ENCODE assay signal across 15 cellular contexts in the genomic region with DNA sequence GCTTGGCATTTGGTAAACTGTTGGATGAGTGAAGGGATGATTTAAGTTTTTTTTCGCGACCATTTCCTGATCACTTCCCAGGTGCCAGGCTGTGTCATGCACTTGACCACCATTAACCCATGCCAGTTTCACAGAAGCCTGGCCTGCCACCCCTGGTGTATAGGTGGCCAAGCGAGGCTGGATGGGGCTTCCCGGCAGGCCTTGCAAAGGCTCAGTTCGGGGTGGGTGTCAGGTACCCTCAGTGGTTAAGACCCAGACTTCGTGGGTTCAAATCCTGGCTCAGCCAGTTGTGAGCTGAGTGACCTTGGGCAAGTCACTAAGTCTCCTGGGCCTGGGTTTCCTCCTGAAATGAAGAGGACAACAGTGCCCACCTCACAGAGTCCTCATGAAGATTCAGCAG.
"Had no signal": no experiment of that assay in that cellular context is flagged by ENCODE, and none has a peak within 500 bp of the region (broad histone marks: within the 10 kb centered on the region; RNA-seq: fewer than 3 reads in every experiment).

No MANE protein-coding gene starts in this region.

- H3K27me3 Mint-ChIP-seq: activated CD4-positive, alpha-beta T cell treated with anti-CD3 and anti-CD28 coated beads, Interleukin-2, amount 10 ng/mL, durations not matched to agents 7 days and 5 days; central memory CD8-positive, alpha-beta T cell; memory B cell had no signal

- H3K27me3 ChIP-seq: heart left ventricle, left lung had no signal

- H3K9me3 ChIP-seq: heart left ventricle, left lung had no signal

- DNase-seq: activated CD4-positive, alpha-beta T cell treated with anti-CD3 and anti-CD28 coated beads, Interleukin-2, amount 10 ng/mL, durations not matched to agents 7 days and 5 days; activated CD8-positive, alpha-beta memory T cell treated with anti-CD3 and anti-CD28 coated beads for 24 hours; activated effector memory CD4-positive, alpha-beta T cell treated with Interleukin-2 at 50 U/mL for 16 hours; cortex of kidney; effector CD8-positive, alpha-beta T cell; foreskin melanocyte; heart left ventricle; islet precursor cell; stimulated activated CD4-positive, alpha-beta T cell treated with anti-CD3 and anti-CD28 coated beads, Interleukin-4, amount 100 ng/mL, for 4 hours; SW 1271 had no signal

- ATAC-seq: heart left ventricle, left lung, WTC11 had no signal

- H3K4me3 ChIP-seq: skin epidermis had no signal

- H3K9me3 Mint-ChIP-seq: activated CD4-positive, alpha-beta T cell treated with anti-CD3 and anti-CD28 coated beads, Interleukin-2, amount 10 ng/mL, durations not matched to agents 7 days and 5 days; central memory CD8-positive, alpha-beta T cell; memory B cell; WTC11 had no signal

- H3K27ac ChIP-seq: left lung had no signal
